Comparison of ENCODE assay signal across 8 cellular contexts in the genomic region with DNA sequence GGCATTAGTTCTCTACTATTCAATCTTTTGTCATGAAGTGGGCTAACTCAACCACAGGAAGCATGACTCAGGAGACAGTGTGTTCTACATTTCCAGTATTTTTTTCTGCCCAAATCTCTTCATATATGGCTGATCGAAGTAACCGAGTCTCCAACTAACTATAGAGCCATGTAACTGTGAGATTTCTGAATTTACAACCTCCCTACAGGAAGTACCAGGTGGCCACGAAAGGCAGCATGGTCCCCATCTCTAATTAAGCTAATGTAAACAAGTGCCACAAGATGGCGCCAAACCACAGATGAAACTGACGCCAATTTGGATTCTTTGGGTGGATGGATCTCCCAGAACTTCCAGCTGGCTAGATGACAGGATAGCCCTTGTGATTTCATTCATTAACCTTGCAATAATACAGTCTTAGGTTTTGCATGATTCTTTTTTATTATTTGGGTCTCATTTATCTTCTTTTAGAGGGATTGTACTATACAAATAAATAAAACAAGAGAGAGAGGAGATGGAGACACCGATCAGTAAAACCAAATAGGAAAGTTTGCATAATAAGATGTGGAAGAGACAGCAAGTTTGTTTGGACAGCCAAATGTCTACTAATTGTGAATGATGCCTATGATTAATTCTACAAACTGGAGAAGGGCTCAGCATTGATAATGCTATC. TPM values are rescaled to one million over a fixed set of nuclear protein-coding genes. Genes with fewer than 3 reads are reported as not detected.
DNase-seq lines count a peak whose midpoint lies in the region; ATAC-seq and TF ChIP-seq lines count a peak whose summit lies in the region.

No MANE protein-coding gene starts in this region.

- peak; percentile 90 for ATAC-seq in GM21423 (IDR thresholded peaks at IDR 0.05; ENCODE audit: unreplicated experiment)
- ATAC-seq in activated T-cell treated with anti-CD3 and anti-CD28 coated beads, Interleukin-2, amount 50 U/mL, for 4 hours = peak; percentile 78 to 85

- H3K9me3 ChIP-seq in tibial nerve = no peaks in the 10 kb centered on the region

- H3K4me3 Mint-ChIP-seq in activated T-cell treated with anti-CD3 and anti-CD28 coated beads, Interleukin-2, amount 50 U/mL, for 4 hours = peak overlapping the region; percentile 67

- TF ChIP-seq POLR2A in tibial nerve (IDR thresholded peaks at IDR 0.05) = no peak

- TF ChIP-seq EP300 in tibial nerve (IDR thresholded peaks at IDR 0.05) = no peak

- no peaks in the 10 kb centered on the region for H3K36me3 ChIP-seq in tibial nerve

- H3K4me1 Mint-ChIP-seq in activated T-cell treated with anti-CD3 and anti-CD28 coated beads, Interleukin-2, amount 50 U/mL, for 4 hours (ENCODE audit: low read depth) = peaks cover 25% of the 10 kb centered on the region

- H3K27ac ChIP-seq in tibial nerve = no peak overlapping the region

- H3K36me3 Mint-ChIP-seq in activated T-cell treated with anti-CD3 and anti-CD28 coated beads, Interleukin-2, amount 50 U/mL, for 4 hours (ENCODE audit: insufficient read depth) = no peaks in the 10 kb centered on the region

- H3K9me3 Mint-ChIP-seq in activated T-cell treated with anti-CD3 and anti-CD28 coated beads, Interleukin-2, amount 50 U/mL, for 4 hours = no peaks in the 10 kb centered on the region

- no peak overlapping the region for H3K4me3 ChIP-seq in fibroblast of pulmonary artery (replicated peaks; ENCODE audit: low read depth, low read length)
- no peak overlapping the region for H3K4me3 ChIP-seq in tibial nerve

- H3K27me3 ChIP-seq in tibial nerve = no peaks in the 10 kb centered on the region

- peaks cover 0 to 7% (median 1%) of the 10 kb centered on the region in 4 donors for H3K4me1 ChIP-seq in tibial nerve

- peak; percentile 69 for DNase-seq in DMS53 (lab: John Stamatoyannopoulos, UW)
- peak; percentile 84 for DNase-seq in HT-29 (ENCODE audit: low spot score)
- peak; percentile 89 for DNase-seq in OCI-M1 (lab: John Stamatoyannopoulos, UW)
- DNase-seq in activated T-cell treated with anti-CD3 and anti-CD28 coated beads, Interleukin-2, amount 50 U/mL, for 4 hours = peak; percentile 55
- peak; percentile 76 for DNase-seq in fibroblast of pulmonary artery (ENCODE audit: low read depth)
- peak in 30 of 56 donors; percentile 1 to 53 (median 16) for DNase-seq in nucleus accumbens (lab: John Stamatoyannopoulos, UW)
- peak in 1 of 2 donors; percentile 81 for DNase-seq in tibial nerve (ENCODE audit: low spot score in 2 of 2)

- 25 to 26% methylated on average over 6 of the region's 6 CpGs for WGBS in tibial nerve, 2 donors

- peak; percentile 64 for TF ChIP-seq CTCF in fibroblast of pulmonary artery (IDR thresholded peaks at IDR 0.05; ENCODE audit: low read length, missing control alignments)
- TF ChIP-seq CTCF in tibial nerve (IDR thresholded peaks at IDR 0.05) = peak; percentile 55 to 77 (median 74)

- H3K27me3 Mint-ChIP-seq in activated T-cell treated with anti-CD3 and anti-CD28 coated beads, Interleukin-2, amount 50 U/mL, for 4 hours (ENCODE audit: low read depth) = no peaks in the 10 kb centered on the region

RNA-seq across cellular contexts. Expression of a gene that starts 18.3 kb away (rescaled TPM):
- total RNA-seq in HT-29 (2014; rRNA removed; shearing (Covaris generic)) = not detected in 2 replicates
- total RNA-seq in activated T-cell treated with anti-CD3 and anti-CD28 coated beads, Interleukin-2, amount 50 U/mL, for 4 hours = 10 to 100 TPM; 16.3 to 26.5 (median 25.6) TPM
- total RNA-seq in tibial nerve = 10 to 100 TPM; 22.6 to 47.4 (median 35.9) TPM

Comparison
In these comparisons a context has a peak if more than half of its experiments do, and no peak if none do; other contexts are left out.
1. RNA of a gene that starts 18.3 kb away (total RNA-seq): 22.6 to 47.4 TPM in tibial nerve and 16.3 to 26.5 TPM in activated T-cell treated with anti-CD3 and anti-CD28 coated beads, Interleukin-2, amount 50 U/mL, for 4 hours; not detected in HT-29; every median in the first group is over 10 times any median in the second.